ENCODE assay signal across 10 cellular contexts in genomic region chr1:40825430-40825778, GRCh38. TPM values are rescaled to one million over a fixed set of nuclear protein-coding genes. Genes with fewer than 3 reads are reported as not detected.
DNase-seq lines count a peak whose midpoint lies in the region; ATAC-seq and TF ChIP-seq lines count a peak whose summit lies in the region.
"Had no signal": no experiment of that assay in that cellular context is flagged by ENCODE, and none has a peak within 500 bp of the region (broad histone marks: within the 10 kb centered on the region; RNA-seq: fewer than 3 reads in every experiment).

No MANE protein-coding gene starts in this region.

- CTCF ChIA-PET in activated CD4-positive, alpha-beta memory T cell treated with anti-CD3 and anti-CD28 coated beads for 36 hours (lab: Charles Lee) = interaction anchor here (1.2 to 1.4 kb wide), 2 partner anchors 39 to 123 kb away, joined by 3 read pairs; no protein-coding TSS in a partner anchor
- CTCF ChIA-PET in activated CD4-positive, alpha-beta memory T cell treated with anti-CD3 and anti-CD28 coated beads, Interleukin-2, amount 10 ng/mL, durations not matched to agents 7 days and 5 days (lab: Charles Lee) = no interaction called here

- ATAC-seq in HG02798 (IDR thresholded peaks at IDR 0.05; ENCODE audit: poor library complexity, unreplicated experiment) (peak; percentile 48), GM19467 (IDR thresholded peaks at IDR 0.05; ENCODE audit: unreplicated experiment) (no peak)
- ATAC-seq in stimulated activated naive B cell treated with anti-CD40 and anti-IgM and Interleukin-4, amounts not matched to agents 10 μg/mL and 1 μg/mL and 100 μg/mL, for 72 hours (replicated peaks) = peak; percentile 85 to 89

- H3K27me3 Mint-ChIP-seq in activated CD4-positive, alpha-beta memory T cell treated with anti-CD3 and anti-CD28 coated beads for 36 hours = no peaks in the 10 kb centered on the region
- no peaks in the 10 kb centered on the region for H3K27me3 Mint-ChIP-seq in activated CD4-positive, alpha-beta memory T cell treated with anti-CD3 and anti-CD28 coated beads, Interleukin-2, amount 10 ng/mL, durations not matched to agents 7 days and 5 days
- H3K27me3 Mint-ChIP-seq in brain = peaks cover under 1% of the 10 kb centered on the region
- H3K27me3 Mint-ChIP-seq in stimulated activated naive B cell treated with anti-CD40 and anti-IgM and Interleukin-4, amounts not matched to agents 10 μg/mL and 1 μg/mL and 100 μg/mL, for 72 hours = no peaks in the 10 kb centered on the region

- DNase-seq in activated CD4-positive, alpha-beta memory T cell treated with anti-CD3 and anti-CD28 coated beads for 36 hours = peak; percentile 44
- DNase-seq in activated CD4-positive, alpha-beta memory T cell treated with anti-CD3 and anti-CD28 coated beads, Interleukin-2, amount 10 ng/mL, durations not matched to agents 7 days and 5 days = no peak
- no peak for DNase-seq in stimulated activated naive B cell treated with anti-CD40 and anti-IgM and Interleukin-4, amounts not matched to agents 10 μg/mL and 1 μg/mL and 100 μg/mL, for 72 hours
- DNase-seq in NCI-H146 treated with DMSO at 0.1 percent for 48 hours (lab: John Stamatoyannopoulos, UW; ENCODE audit: unreplicated experiment) = no peak
- no peak for DNase-seq in stimulated activated CD4-positive, alpha-beta T cell treated with anti-CD3 and anti-CD28 coated beads, Interleukin-12 subunit alpha, Interleukin-12 subunit beta, amount 100 ng/mL, for 4 hours
- DNase-seq: NCI-H2081 treated with DMSO at 0.1 percent for 48 hours had no signal

- H3K36me3 Mint-ChIP-seq in activated CD4-positive, alpha-beta memory T cell treated with anti-CD3 and anti-CD28 coated beads for 36 hours = no peaks in the 10 kb centered on the region
- no peaks in the 10 kb centered on the region for H3K36me3 Mint-ChIP-seq in activated CD4-positive, alpha-beta memory T cell treated with anti-CD3 and anti-CD28 coated beads, Interleukin-2, amount 10 ng/mL, durations not matched to agents 7 days and 5 days (ENCODE audit: low read depth)
- no peaks in the 10 kb centered on the region for H3K36me3 Mint-ChIP-seq in brain
- H3K36me3 Mint-ChIP-seq in stimulated activated naive B cell treated with anti-CD40 and anti-IgM and Interleukin-4, amounts not matched to agents 10 μg/mL and 1 μg/mL and 100 μg/mL, for 72 hours = no peaks in the 10 kb centered on the region

- POLR2A ChIA-PET in activated CD4-positive, alpha-beta memory T cell treated with anti-CD3 and anti-CD28 coated beads for 36 hours (lab: Charles Lee) = no interaction called here
- POLR2A ChIA-PET in activated CD4-positive, alpha-beta memory T cell treated with anti-CD3 and anti-CD28 coated beads, Interleukin-2, amount 10 ng/mL, durations not matched to agents 7 days and 5 days (lab: Charles Lee) = interaction anchor here (0.6 to 1.0 kb wide), 2 partner anchors 37 to 134 kb away, joined by 3 to 4 read pairs; partner anchors contain the start of genes CITED4 and NFYC

- no peak overlapping the region for H3K27ac Mint-ChIP-seq in activated CD4-positive, alpha-beta memory T cell treated with anti-CD3 and anti-CD28 coated beads for 36 hours
- H3K27ac Mint-ChIP-seq in activated CD4-positive, alpha-beta memory T cell treated with anti-CD3 and anti-CD28 coated beads, Interleukin-2, amount 10 ng/mL, durations not matched to agents 7 days and 5 days = no peak overlapping the region
- H3K27ac Mint-ChIP-seq in brain = peak overlapping the region in 3 of 5 experiments; percentile 58 to 90 (median 62)
- peak overlapping the region; percentile 53 for H3K27ac Mint-ChIP-seq in stimulated activated naive B cell treated with anti-CD40 and anti-IgM and Interleukin-4, amounts not matched to agents 10 μg/mL and 1 μg/mL and 100 μg/mL, for 72 hours

- no peak for TF ChIP-seq CTCF in brain (conservative IDR thresholded peaks at IDR 0.05)

- no peaks in the 10 kb centered on the region for H3K9me3 Mint-ChIP-seq in activated CD4-positive, alpha-beta memory T cell treated with anti-CD3 and anti-CD28 coated beads for 36 hours
- H3K9me3 Mint-ChIP-seq in activated CD4-positive, alpha-beta memory T cell treated with anti-CD3 and anti-CD28 coated beads, Interleukin-2, amount 10 ng/mL, durations not matched to agents 7 days and 5 days = no peaks in the 10 kb centered on the region
- peaks cover 0 to 4% (median 0%) of the 10 kb centered on the region in 5 experiments for H3K9me3 Mint-ChIP-seq in brain
- no peaks in the 10 kb centered on the region for H3K9me3 Mint-ChIP-seq in stimulated activated naive B cell treated with anti-CD40 and anti-IgM and Interleukin-4, amounts not matched to agents 10 μg/mL and 1 μg/mL and 100 μg/mL, for 72 hours

- intact Hi-C loops in activated CD4-positive, alpha-beta memory T cell treated with anti-CD3 and anti-CD28 coated beads for 36 hours (cut with micrococcal nuclease) = no loop called here

- H3K4me3 Mint-ChIP-seq in activated CD4-positive, alpha-beta memory T cell treated with anti-CD3 and anti-CD28 coated beads for 36 hours = no peak overlapping the region
- no peak overlapping the region for H3K4me3 Mint-ChIP-seq in activated CD4-positive, alpha-beta memory T cell treated with anti-CD3 and anti-CD28 coated beads, Interleukin-2, amount 10 ng/mL, durations not matched to agents 7 days and 5 days
- peak overlapping the region in 1 of 5 experiments; percentile 9 for H3K4me3 Mint-ChIP-seq in brain
- H3K4me3 Mint-ChIP-seq in stimulated activated naive B cell treated with anti-CD40 and anti-IgM and Interleukin-4, amounts not matched to agents 10 μg/mL and 1 μg/mL and 100 μg/mL, for 72 hours = no peak overlapping the region

- H3K4me1 Mint-ChIP-seq in activated CD4-positive, alpha-beta memory T cell treated with anti-CD3 and anti-CD28 coated beads for 36 hours (ENCODE audit: low read depth) = peaks cover 18% of the 10 kb centered on the region
- H3K4me1 Mint-ChIP-seq in activated CD4-positive, alpha-beta memory T cell treated with anti-CD3 and anti-CD28 coated beads, Interleukin-2, amount 10 ng/mL, durations not matched to agents 7 days and 5 days = peaks cover 18% of the 10 kb centered on the region
- H3K4me1 Mint-ChIP-seq in brain = peaks cover 20% of the 10 kb centered on the region
- H3K4me1 Mint-ChIP-seq in stimulated activated naive B cell treated with anti-CD40 and anti-IgM and Interleukin-4, amounts not matched to agents 10 μg/mL and 1 μg/mL and 100 μg/mL, for 72 hours = peaks cover 13 to 18% of the 10 kb centered on the region in 2 donors

RNA-seq across cellular contexts. Expression of gene CITED4, which starts 36.8 kb away (rescaled TPM):
- total RNA-seq in activated CD4-positive, alpha-beta memory T cell treated with anti-CD3 and anti-CD28 coated beads for 36 hours = 1 to 10 TPM; 1.9 to 2.1 TPM
- 1 to 10 TPM; 6.9 to 7.9 TPM for total RNA-seq in activated CD4-positive, alpha-beta memory T cell treated with anti-CD3 and anti-CD28 coated beads, Interleukin-2, amount 10 ng/mL, durations not matched to agents 7 days and 5 days
- 16.3 TPM for polyA plus RNA-seq in brain (ENCODE audit: insufficient read depth, low read depth, low replicate concordance)

RNA-seq across cellular contexts. Expression of gene KCNQ4, which starts 41.8 kb away (rescaled TPM):
- total RNA-seq in activated CD4-positive, alpha-beta memory T cell treated with anti-CD3 and anti-CD28 coated beads for 36 hours = under 1 TPM; 0.45 to 0.53 TPM
- total RNA-seq in activated CD4-positive, alpha-beta memory T cell treated with anti-CD3 and anti-CD28 coated beads, Interleukin-2, amount 10 ng/mL, durations not matched to agents 7 days and 5 days = under 1 TPM; 0.45 to 0.60 TPM
- 1.8 TPM for polyA plus RNA-seq in brain (ENCODE audit: insufficient read depth, low read depth, low replicate concordance)
- polyA plus RNA-seq: keratinocyte had no signal

Comparison
In these comparisons a context has a peak if more than half of its experiments do, and no peak if none do; other contexts are left out.
1. H3K27ac Mint-ChIP-seq: peak in brain (3 of 5) and stimulated activated naive B cell treated with anti-CD40 and anti-IgM and Interleukin-4, amounts not matched to agents 10 μg/mL and 1 μg/mL and 100 μg/mL, for 72 hours (single experiment); none in activated CD4-positive, alpha-beta memory T cell treated with anti-CD3 and anti-CD28 coated beads for 36 hours (single experiment) and activated CD4-positive, alpha-beta memory T cell treated with anti-CD3 and anti-CD28 coated beads, Interleukin-2, amount 10 ng/mL, durations not matched to agents 7 days and 5 days (single experiment).